In genomic region chrX:47224266-47224895, GRCh38 we compare ENCODE assay signal across 26 cellular contexts.
"Had no signal": no experiment of that assay in that cellular context is flagged by ENCODE, and none has a peak within 500 bp of the region (broad histone marks: within the 10 kb centered on the region; RNA-seq: fewer than 3 reads in every experiment).

No MANE protein-coding gene starts in this region.

- H3K4me3 ChIP-seq: gastrocnemius medialis, left lung, pancreas, right atrium auricular region, smooth muscle cell, testis, tibial artery had no signal

- H3K4me2 ChIP-seq: smooth muscle cell had no signal

- H3K27me3 ChIP-seq: gastrocnemius medialis, left lung, pancreas, right atrium auricular region, testis, tibial artery had no signal

- H3K4me1 ChIP-seq: testis had no signal

- DNase-seq: cerebellar nuclear complex; effector CD8-positive, alpha-beta T cell; endodermal cell; foreskin fibroblast; gastrocnemius medialis; head of caudate nucleus; mesenchymal stem cell; midbrain; naive thymus-derived CD4-positive, alpha-beta T cell; occipital lobe; stimulated activated CD4-positive, alpha-beta T cell treated with anti-CD3 and anti-CD28 coated beads, Interleukin-2, amount 100 ng/mL, for 24 hours; stimulated activated CD4-positive, alpha-beta T cell treated with anti-CD3 and anti-CD28 coated beads, Interleukin-4, amount 100 ng/mL, for 24 hours; stimulated activated naive CD8-positive, alpha-beta T cell treated with anti-CD3 and anti-CD28 coated beads, Interleukin-15, Interleukin-2, amounts not matched to agents 100 U/mL and 50 U/mL, for 24 hours; substantia nigra; testis had no signal

- H3K4me3 Mint-ChIP-seq: endodermal cell; naive thymus-derived CD4-positive, alpha-beta T cell; stimulated activated memory B cell treated with anti-CD40 and anti-IgM and Interleukin-4, amounts not matched to agents 10 μg/mL and 1 μg/mL and 100 μg/mL, for 72 hours; type B pancreatic cell had no signal

- H3K27ac Mint-ChIP-seq: endodermal cell; naive thymus-derived CD4-positive, alpha-beta T cell; progenitor cell of endocrine pancreas; stimulated activated memory B cell treated with anti-CD40 and anti-IgM and Interleukin-4, amounts not matched to agents 10 μg/mL and 1 μg/mL and 100 μg/mL, for 72 hours; type B pancreatic cell had no signal

- H3K9me3 ChIP-seq: gastrocnemius medialis, left lung, pancreas, right atrium auricular region, testis, tibial artery had no signal

- H3K27ac ChIP-seq: epithelial cell of prostate, gastrocnemius medialis, left lung, pancreas, right atrium auricular region, testis, tibial artery had no signal

- H3K27me3 Mint-ChIP-seq: naive thymus-derived CD4-positive, alpha-beta T cell; progenitor cell of endocrine pancreas; stimulated activated memory B cell treated with anti-CD40 and anti-IgM and Interleukin-4, amounts not matched to agents 10 μg/mL and 1 μg/mL and 100 μg/mL, for 72 hours; type B pancreatic cell had no signal

- H3K9me3 Mint-ChIP-seq: endodermal cell; stimulated activated memory B cell treated with anti-CD40 and anti-IgM and Interleukin-4, amounts not matched to agents 10 μg/mL and 1 μg/mL and 100 μg/mL, for 72 hours; type B pancreatic cell had no signal

- ATAC-seq: esophagus mucosa; left lung; naive thymus-derived CD4-positive, alpha-beta T cell; pancreas; sciatic nerve; stimulated activated memory B cell treated with anti-CD40 and anti-IgM and Interleukin-4, amounts not matched to agents 10 μg/mL and 1 μg/mL and 100 μg/mL, for 72 hours; stimulated activated naive CD8-positive, alpha-beta T cell treated with anti-CD3 and anti-CD28 coated beads, Interleukin-15, Interleukin-2, amounts not matched to agents 100 U/mL and 50 U/mL, for 24 hours had no signal
